In genomic region chr2:87315183-87315902, GRCh38 we compare ENCODE assay signal across 8 cellular contexts.
DNase-seq lines count a peak whose midpoint lies in the region; ATAC-seq, FAIRE-seq and TF ChIP-seq lines count a peak whose summit lies in the region.
"Not testable (repeated sequence)": the region's sequence is repeated elsewhere in the genome, so short reads cannot be mapped to it uniquely, and the experiment has no call there.

No MANE protein-coding gene starts in this region.

- H3K27me3 Mint-ChIP-seq in T-helper 17 cell: not testable (repeated sequence)

- not testable (repeated sequence) for H3K27ac ChIP-seq in kidney (ENCODE audit: low read depth in 2 of 2, low read length in 2 of 2)

- H3K4me3 Mint-ChIP-seq in T-helper 17 cell: peak overlapping the region; percentile 9

- DNase-seq in T-helper 17 cell: not testable (repeated sequence)
- DNase-seq in activated naive CD4-positive, alpha-beta T cell treated with anti-CD3 and anti-CD28 coated beads, Interleukin-2, amount 50 U/mL, for 16 hours: peak; percentile 50
- peak; percentile 38 for DNase-seq in kidney
- peak; percentile 7 to 32 (median 22) for DNase-seq in stimulated activated CD4-positive, alpha-beta T cell treated with anti-CD3 and anti-CD28 coated beads, TNF-alpha, amount 100 ng/mL, for 24 hours (ENCODE audit: low read depth in 3 of 3)

- H3K4me1 ChIP-seq in kidney (ENCODE audit: control insufficient read depth in 1 of 2, insufficient read depth in 1 of 2, low read depth in 1 of 2, low read length in 2 of 2): not testable (repeated sequence)

- intact Hi-C loops in kidney (cut with DNase I): not testable (repeated sequence)

- H3K9ac ChIP-seq in kidney (ENCODE audit: low read length in 2 of 2): not testable (repeated sequence)

- FAIRE-seq in kidney (lab: Jason Lieb, UNC): not testable (repeated sequence)

- H3K36me3 Mint-ChIP-seq in T-helper 17 cell (ENCODE audit: low read depth): not testable (repeated sequence)

- ATAC-seq in GM18867 (IDR thresholded peaks at IDR 0.05; ENCODE audit: unreplicated experiment): peak; percentile 79
- ATAC-seq in GM21723 (IDR thresholded peaks at IDR 0.05; ENCODE audit: unreplicated experiment): peak; percentile 76
- peak; percentile 82 for ATAC-seq in HG02973 (IDR thresholded peaks at IDR 0.05; ENCODE audit: unreplicated experiment)
- ATAC-seq in HG03565 (IDR thresholded peaks at IDR 0.05; ENCODE audit: unreplicated experiment): peak; percentile 54
- ATAC-seq in T-helper 17 cell: peak; percentile 37

- not testable (repeated sequence) for H3K4me3 ChIP-seq in kidney (ENCODE audit: low read length in 2 of 2)

- H3K9me3 ChIP-seq in T-helper 17 cell (ENCODE audit: control insufficient read depth, low read length, poor library complexity, severe bottlenecking); kidney (ENCODE audit: control insufficient read depth in 1 of 2, low read length in 2 of 2): not testable (repeated sequence)

- H3K4me1 Mint-ChIP-seq in T-helper 17 cell: not testable (repeated sequence)

- not testable (repeated sequence) for H3K36me3 ChIP-seq in kidney (ENCODE audit: control insufficient read depth in 1 of 2, insufficient read depth in 2 of 2, low read length in 2 of 2)

- not testable (repeated sequence) for H3K27ac Mint-ChIP-seq in T-helper 17 cell

- not testable (repeated sequence) for TF ChIP-seq CTCF in kidney (IDR thresholded peaks at IDR 0.05; ENCODE audit: borderline replicate concordance, extremely low read depth, insufficient read depth)
